1 cellular context compared by ENCODE assay signal in genomic region chr13:40673414-40673813, GRCh38.
TF ChIP-seq lines count a peak whose summit lies in the region.

No MANE protein-coding gene starts in this region.

TF ChIP-seq in GM23338, 12 proteins besides CTCF, POLR2A, EP300 and RAD21 (continued from another document):
- TF ChIP-seq, protein P1, sequence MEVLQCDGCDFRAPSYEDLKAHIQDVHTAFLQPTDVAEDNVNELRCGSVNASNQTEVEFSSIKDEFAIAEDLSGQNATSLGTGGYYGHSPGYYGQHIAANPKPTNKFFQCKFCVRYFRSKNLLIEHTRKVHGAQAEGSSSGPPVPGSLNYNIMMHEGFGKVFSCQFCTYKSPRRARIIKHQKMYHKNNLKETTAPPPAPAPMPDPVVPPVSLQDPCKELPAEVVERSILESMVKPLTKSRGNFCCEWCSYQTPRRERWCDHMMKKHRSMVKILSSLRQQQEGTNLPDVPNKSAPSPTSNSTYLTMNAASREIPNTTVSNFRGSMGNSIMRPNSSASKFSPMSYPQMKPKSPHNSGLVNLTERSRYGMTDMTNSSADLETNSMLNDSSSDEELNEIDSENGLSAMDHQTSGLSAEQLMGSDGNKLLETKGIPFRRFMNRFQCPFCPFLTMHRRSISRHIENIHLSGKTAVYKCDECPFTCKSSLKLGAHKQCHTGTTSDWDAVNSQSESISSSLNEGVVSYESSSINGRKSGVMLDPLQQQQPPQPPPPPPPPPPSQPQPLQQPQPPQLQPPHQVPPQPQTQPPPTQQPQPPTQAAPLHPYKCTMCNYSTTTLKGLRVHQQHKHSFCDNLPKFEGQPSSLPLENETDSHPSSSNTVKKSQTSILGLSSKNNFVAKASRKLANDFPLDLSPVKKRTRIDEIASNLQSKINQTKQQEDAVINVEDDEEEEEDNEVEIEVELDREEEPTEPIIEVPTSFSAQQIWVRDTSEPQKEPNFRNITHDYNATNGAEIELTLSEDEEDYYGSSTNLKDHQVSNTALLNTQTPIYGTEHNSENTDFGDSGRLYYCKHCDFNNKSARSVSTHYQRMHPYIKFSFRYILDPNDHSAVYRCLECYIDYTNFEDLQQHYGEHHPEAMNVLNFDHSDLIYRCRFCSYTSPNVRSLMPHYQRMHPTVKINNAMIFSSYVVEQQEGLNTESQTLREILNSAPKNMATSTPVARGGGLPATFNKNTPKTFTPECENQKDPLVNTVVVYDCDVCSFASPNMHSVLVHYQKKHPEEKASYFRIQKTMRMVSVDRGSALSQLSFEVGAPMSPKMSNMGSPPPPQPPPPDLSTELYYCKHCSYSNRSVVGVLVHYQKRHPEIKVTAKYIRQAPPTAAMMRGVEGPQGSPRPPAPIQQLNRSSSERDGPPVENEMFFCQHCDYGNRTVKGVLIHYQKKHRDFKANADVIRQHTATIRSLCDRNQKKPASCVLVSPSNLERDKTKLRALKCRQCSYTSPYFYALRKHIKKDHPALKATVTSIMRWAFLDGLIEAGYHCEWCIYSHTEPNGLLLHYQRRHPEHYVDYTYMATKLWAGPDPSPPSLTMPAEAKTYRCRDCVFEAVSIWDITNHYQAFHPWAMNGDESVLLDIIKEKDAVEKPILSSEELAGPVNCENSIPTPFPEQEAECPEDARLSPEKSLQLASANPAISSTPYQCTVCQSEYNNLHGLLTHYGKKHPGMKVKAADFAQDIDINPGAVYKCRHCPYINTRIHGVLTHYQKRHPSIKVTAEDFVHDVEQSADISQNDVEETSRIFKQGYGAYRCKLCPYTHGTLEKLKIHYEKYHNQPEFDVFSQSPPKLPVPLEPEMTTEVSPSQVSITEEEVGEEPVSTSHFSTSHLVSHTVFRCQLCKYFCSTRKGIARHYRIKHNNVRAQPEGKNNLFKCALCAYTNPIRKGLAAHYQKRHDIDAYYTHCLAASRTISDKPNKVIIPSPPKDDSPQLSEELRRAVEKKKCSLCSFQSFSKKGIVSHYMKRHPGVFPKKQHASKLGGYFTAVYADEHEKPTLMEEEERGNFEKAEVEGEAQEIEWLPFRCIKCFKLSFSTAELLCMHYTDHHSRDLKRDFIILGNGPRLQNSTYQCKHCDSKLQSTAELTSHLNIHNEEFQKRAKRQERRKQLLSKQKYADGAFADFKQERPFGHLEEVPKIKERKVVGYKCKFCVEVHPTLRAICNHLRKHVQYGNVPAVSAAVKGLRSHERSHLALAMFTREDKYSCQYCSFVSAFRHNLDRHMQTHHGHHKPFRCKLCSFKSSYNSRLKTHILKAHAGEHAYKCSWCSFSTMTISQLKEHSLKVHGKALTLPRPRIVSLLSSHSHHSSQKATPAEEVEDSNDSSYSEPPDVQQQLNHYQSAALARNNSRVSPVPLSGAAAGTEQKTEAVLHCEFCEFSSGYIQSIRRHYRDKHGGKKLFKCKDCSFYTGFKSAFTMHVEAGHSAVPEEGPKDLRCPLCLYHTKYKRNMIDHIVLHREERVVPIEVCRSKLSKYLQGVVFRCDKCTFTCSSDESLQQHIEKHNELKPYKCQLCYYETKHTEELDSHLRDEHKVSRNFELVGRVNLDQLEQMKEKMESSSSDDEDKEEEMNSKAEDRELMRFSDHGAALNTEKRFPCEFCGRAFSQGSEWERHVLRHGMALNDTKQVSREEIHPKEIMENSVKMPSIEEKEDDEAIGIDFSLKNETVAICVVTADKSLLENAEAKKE (CRISPR knock-in tag; IDR thresholded peaks at IDR 0.05): no peak
- TF ChIP-seq CREB1 (CRISPR knock-in tag; IDR thresholded peaks at IDR 0.05; ENCODE audit: low read depth): no peak
- TF ChIP-seq ZNF114 (CRISPR knock-in tag; IDR thresholded peaks at IDR 0.05): no peak
- peak; percentile 84; the same call in 1 of the 2 replicates for TF ChIP-seq NANOG (IDR thresholded peaks at IDR 0.05; ENCODE audit: borderline replicate concordance)
- no peak for TF ChIP-seq ZNF331 (CRISPR knock-in tag; IDR thresholded peaks at IDR 0.05; ENCODE audit: low read depth)
- no peak for TF ChIP-seq EZH2phosphoT487 (IDR thresholded peaks at IDR 0.05; ENCODE audit: unreplicated experiment)
